ENCODE assay signal across 8 cellular contexts in genomic region chr11:20353829-20354434, GRCh38. TPM values are rescaled to one million over a fixed set of nuclear protein-coding genes. Genes with fewer than 3 reads are reported as not detected.
DNase-seq lines count a peak whose midpoint lies in the region; ATAC-seq and TF ChIP-seq lines count a peak whose summit lies in the region.

No MANE protein-coding gene starts in this region.

- H3K4me1 ChIP-seq in HAP-1, result no peaks in the 10 kb centered on the region
- H3K4me1 ChIP-seq in body of pancreas, result peaks cover 6% of the 10 kb centered on the region
- no peaks in the 10 kb centered on the region for H3K4me1 ChIP-seq in upper lobe of right lung

- peak; percentile 69 for ATAC-seq in body of pancreas
- ATAC-seq in upper lobe of right lung, result peak; percentile 83
- no peak for ATAC-seq in stimulated activated effector memory CD8-positive, alpha-beta T cell treated with anti-CD3 and anti-CD28 coated beads, Interleukin-12 subunit alpha, Interleukin-12 subunit beta, amount 100 ng/mL, for 72 hours

- H3K36me3 ChIP-seq in HAP-1 (replicated peaks) (no peaks in the 10 kb centered on the region), body of pancreas (replicated peaks in 1 of 2; ENCODE audit: insufficient read depth in 1 of 2, low read depth in 2 of 2) (no peaks in the 10 kb centered on the region), upper lobe of right lung (no peaks in the 10 kb centered on the region)

- intact Hi-C loops in body of pancreas (cut with DNase I), result loop anchor here (5.0 kb wide), 2 partner anchors 127 to 227 kb away; no protein-coding TSS in a partner anchor
- intact Hi-C loops in upper lobe of right lung (cut with DNase I), result loop anchor here (10.0 kb wide), 1 partner anchor 229 kb away; no protein-coding TSS in a partner anchor

- no peaks in the 10 kb centered on the region for H3K27me3 ChIP-seq in HAP-1 (ENCODE audit: low read depth)
- H3K27me3 ChIP-seq in body of pancreas, result no peaks in the 10 kb centered on the region
- H3K27me3 ChIP-seq in upper lobe of right lung, result no peaks in the 10 kb centered on the region

- 6 to 7% methylated on average over 6 of the region's 6 CpGs for WGBS in body of pancreas, 2 donors

- no peaks in the 10 kb centered on the region for H3K36me3 Mint-ChIP-seq in stimulated activated effector memory CD8-positive, alpha-beta T cell treated with anti-CD3 and anti-CD28 coated beads, Interleukin-12 subunit alpha, Interleukin-12 subunit beta, amount 100 ng/mL, for 72 hours

- TF ChIP-seq CTCF in body of pancreas (IDR thresholded peaks at IDR 0.05) (peak; percentile 36 to 78 (median 67)), upper lobe of right lung (IDR thresholded peaks at IDR 0.05) (peak; percentile 88)

- H3K4me3 Mint-ChIP-seq in stimulated activated effector memory CD8-positive, alpha-beta T cell treated with anti-CD3 and anti-CD28 coated beads, Interleukin-12 subunit alpha, Interleukin-12 subunit beta, amount 100 ng/mL, for 72 hours, result no peak overlapping the region

- in situ Hi-C loops in HAP-1 (cut with MboI; ENCODE audit: low sequenced_read_pairs), result loop anchor here (25.0 kb wide), 1 partner anchor 258 kb away; no protein-coding TSS in a partner anchor

- no peak overlapping the region for H3K27ac ChIP-seq in body of pancreas
- no peak overlapping the region for H3K27ac ChIP-seq in upper lobe of right lung

- H3K4me1 Mint-ChIP-seq in stimulated activated effector memory CD8-positive, alpha-beta T cell treated with anti-CD3 and anti-CD28 coated beads, Interleukin-12 subunit alpha, Interleukin-12 subunit beta, amount 100 ng/mL, for 72 hours, result peaks cover 8% of the 10 kb centered on the region

- peak; percentile 21 for DNase-seq in SIG-M5 treated with dmso at 0.1 percent for 504 hours (lab: John Stamatoyannopoulos, UW; ENCODE audit: unreplicated experiment)
- no peak for DNase-seq in SIG-M5 (lab: John Stamatoyannopoulos, UW)
- DNase-seq in HAP-1 (ENCODE audit: low spot score in 2 of 2), result peak; percentile 35 to 67
- peak; percentile 53 for DNase-seq in NCI-H345 treated with DMSO at 0.1 percent for 48 hours (lab: John Stamatoyannopoulos, UW; ENCODE audit: unreplicated experiment)
- peak; percentile 28 to 52 (median 36) for DNase-seq in body of pancreas
- peak; percentile 43 for DNase-seq in kidney glomerular epithelial cell (lab: John Stamatoyannopoulos, UW)
- DNase-seq in upper lobe of right lung, result no peak
- DNase-seq in stimulated activated effector memory CD8-positive, alpha-beta T cell treated with anti-CD3 and anti-CD28 coated beads, Interleukin-12 subunit alpha, Interleukin-12 subunit beta, amount 100 ng/mL, for 72 hours (ENCODE audit: low spot score in 2 of 2), result no peak

- no peaks in the 10 kb centered on the region for H3K9me3 Mint-ChIP-seq in stimulated activated effector memory CD8-positive, alpha-beta T cell treated with anti-CD3 and anti-CD28 coated beads, Interleukin-12 subunit alpha, Interleukin-12 subunit beta, amount 100 ng/mL, for 72 hours

- H3K4me3 ChIP-seq in HAP-1 (no peak overlapping the region), body of pancreas (no peak overlapping the region), upper lobe of right lung (no peak overlapping the region)

- TF ChIP-seq POLR2A in body of pancreas (IDR thresholded peaks at IDR 0.05), result no peak

- H3K9me3 ChIP-seq in HAP-1 (no peaks in the 10 kb centered on the region), body of pancreas (no peaks in the 10 kb centered on the region), upper lobe of right lung (no peaks in the 10 kb centered on the region)

- no peak overlapping the region for H3K27ac Mint-ChIP-seq in stimulated activated effector memory CD8-positive, alpha-beta T cell treated with anti-CD3 and anti-CD28 coated beads, Interleukin-12 subunit alpha, Interleukin-12 subunit beta, amount 100 ng/mL, for 72 hours

RNA-seq across cellular contexts. Expression of gene HTATIP2, which starts 9.6 kb away (rescaled TPM):
- total RNA-seq in body of pancreas, result 10 to 100 TPM; 23.1 to 37.1 TPM
- 59.9 TPM for total RNA-seq in upper lobe of right lung

RNA-seq across cellular contexts. Expression of gene PRMT3, which starts 33.6 kb away (rescaled TPM):
- 10 to 100 TPM; 15.6 to 20.4 TPM for total RNA-seq in body of pancreas
- 10.2 TPM for total RNA-seq in upper lobe of right lung

Comparison
In these comparisons a context has a peak if more than half of its experiments do, and no peak if none do; other contexts are left out.
1. DNase-seq: peak in SIG-M5 treated with dmso at 0.1 percent for 504 hours (single experiment), HAP-1 (2 of 2), NCI-H345 treated with DMSO at 0.1 percent for 48 hours (single experiment), body of pancreas (4 of 4) and kidney glomerular epithelial cell (single experiment); none in SIG-M5 (single experiment), upper lobe of right lung (single experiment) and stimulated activated effector memory CD8-positive, alpha-beta T cell treated with anti-CD3 and anti-CD28 coated beads, Interleukin-12 subunit alpha, Interleukin-12 subunit beta, amount 100 ng/mL, for 72 hours (0 of 2).